Comparison of ENCODE assay signal across 23 cellular contexts in the genomic region with DNA sequence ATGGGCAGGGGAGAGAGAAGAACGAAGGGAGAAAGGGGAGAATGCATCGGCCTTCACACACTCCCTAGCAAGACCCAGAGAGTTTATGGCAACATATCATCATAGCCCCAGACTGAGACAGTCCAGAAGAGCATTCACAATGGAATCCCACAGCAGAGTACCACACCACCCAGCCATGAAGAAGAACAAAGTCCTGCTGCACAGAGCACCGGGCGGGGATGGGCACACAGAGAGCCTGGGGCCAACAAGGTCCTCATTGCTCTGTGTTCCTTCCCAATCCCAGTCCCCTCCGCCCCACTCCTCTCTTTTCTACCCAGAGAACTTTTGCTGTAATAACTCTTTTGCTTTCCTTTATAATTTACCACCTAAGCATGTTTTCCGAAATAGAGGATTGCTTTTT.
"Had no signal": no experiment of that assay in that cellular context is flagged by ENCODE, and none has a peak within 500 bp of the region (broad histone marks: within the 10 kb centered on the region; RNA-seq: fewer than 3 reads in every experiment).

No MANE protein-coding gene starts in this region.

- H3K27ac ChIP-seq: hepatocyte, left ventricle myocardium inferior, neural progenitor cell, ovary, prostate gland, skin epidermis, spleen, tibial nerve, uterus had no signal

- H3K9ac ChIP-seq: neural progenitor cell had no signal

- DNase-seq: islet precursor cell; left ventricle myocardium inferior; midbrain; mucosa of descending colon; naive thymus-derived CD4-positive, alpha-beta T cell; nephron progenitor cell; ovary; retina; right cardiac atrium; spleen; stimulated activated CD4-positive, alpha-beta T cell treated with anti-CD3 and anti-CD28 coated beads, Interleukin-4, amount 100 ng/mL, for 24 hours; stimulated activated naive CD4-positive, alpha-beta T cell treated with Interleukin-2 at 50 U/mL for 16 hours; stimulated activated naive CD8-positive, alpha-beta T cell treated with anti-CD3 and anti-CD28 coated beads, Interleukin-15, amount 100 ng/mL, for 72 hours; substantia nigra; uterus had no signal

- H3K4me1 ChIP-seq: left ventricle myocardium inferior, neural progenitor cell, prostate gland, spleen, uterus had no signal

- H3K9me3 ChIP-seq: mucosa of descending colon, ovary, prostate gland, tibial nerve, uterus had no signal

- H3K4me2 ChIP-seq: hepatocyte, neural progenitor cell had no signal

- ATAC-seq: mucosa of descending colon; naive thymus-derived CD4-positive, alpha-beta T cell; right cardiac atrium; sciatic nerve; stimulated activated memory B cell treated with anti-CD40 and anti-IgM and Interleukin-4, amounts not matched to agents 10 μg/mL and 1 μg/mL and 100 μg/mL, for 72 hours; stimulated activated naive CD8-positive, alpha-beta T cell treated with anti-CD3 and anti-CD28 coated beads, Interleukin-15, amount 100 ng/mL, for 72 hours had no signal

- H3K4me3 ChIP-seq: hepatocyte, left ventricle myocardium inferior, lung, mucosa of descending colon, neural progenitor cell, ovary, prostate gland, skin epidermis, spleen, tibial nerve, uterus had no signal

- H2AFZ ChIP-seq: hepatocyte, neural progenitor cell had no signal

- H3K27me3 ChIP-seq: hepatocyte, neural progenitor cell, ovary, tibial nerve, uterus had no signal

- H3K36me3 ChIP-seq: left ventricle myocardium inferior, neural progenitor cell, ovary, prostate gland, spleen, tibial nerve, uterus had no signal
